Comparison of ENCODE assay signal across 10 cellular contexts in genomic region chr14:51880810-51881580, GRCh38. TPM values are rescaled to one million over a fixed set of nuclear protein-coding genes. Genes with fewer than 3 reads are reported as not detected.
DNase-seq lines count a peak whose midpoint lies in the region; ATAC-seq, FAIRE-seq and TF ChIP-seq lines count a peak whose summit lies in the region.
"Had no signal": no experiment of that assay in that cellular context is flagged by ENCODE, and none has a peak within 500 bp of the region (broad histone marks: within the 10 kb centered on the region; RNA-seq: fewer than 3 reads in every experiment).

No MANE protein-coding gene starts in this region.

- no peaks in the 10 kb centered on the region for H3K27me3 Mint-ChIP-seq in MCF 10A (ENCODE audit: insufficient read depth, unreplicated experiment)
- no peaks in the 10 kb centered on the region for H3K27me3 Mint-ChIP-seq in astrocyte (ENCODE audit: low read depth, unreplicated experiment)
- H3K27me3 Mint-ChIP-seq: activated naive CD4-positive, alpha-beta T cell treated with anti-CD3 and anti-CD28 coated beads, Interleukin-2, amount 10 ng/mL, durations not matched to agents 7 days and 5 days had no signal

- H3K9me3 Mint-ChIP-seq in MCF 10A (ENCODE audit: unreplicated experiment) (no peaks in the 10 kb centered on the region), astrocyte (ENCODE audit: unreplicated experiment) (no peaks in the 10 kb centered on the region)
- H3K9me3 Mint-ChIP-seq: activated naive CD4-positive, alpha-beta T cell treated with anti-CD3 and anti-CD28 coated beads, Interleukin-2, amount 10 ng/mL, durations not matched to agents 7 days and 5 days had no signal

- no peak for TF ChIP-seq CTCF in breast epithelium (IDR thresholded peaks at IDR 0.05)
- no peak for TF ChIP-seq CTCF in MCF 10A (IDR thresholded peaks at IDR 0.05; ENCODE audit: unreplicated experiment)
- no peak for TF ChIP-seq CTCF in astrocyte (IDR thresholded peaks at IDR 0.05; ENCODE audit: insufficient read depth, low read depth, low read length)
- no peak for TF ChIP-seq CTCF in testis (IDR thresholded peaks at IDR 0.05)

- 66 to 71% methylated on average over 7 of the region's 7 CpGs for WGBS in testis, 2 donors

- BruUV-seq in MCF 10A (replicated peaks; lab: Mats Ljungman, UMichigan), result no TSS peak

- peaks cover 2% of the 10 kb centered on the region for H3K79me2 ChIP-seq in astrocyte (ENCODE audit: insufficient read depth, low read length)

- FAIRE-seq in astrocyte (lab: Jason Lieb, UNC), result no peak

- H3K36me3 Mint-ChIP-seq in MCF 10A (ENCODE audit: insufficient read depth, unreplicated experiment), result no peaks in the 10 kb centered on the region
- H3K36me3 Mint-ChIP-seq in astrocyte (ENCODE audit: low read depth, unreplicated experiment), result no peaks in the 10 kb centered on the region

- H3K36me3 ChIP-seq in breast epithelium, result no peaks in the 10 kb centered on the region
- no peaks in the 10 kb centered on the region for H3K36me3 ChIP-seq in astrocyte (ENCODE audit: insufficient read depth, low read length)
- peaks cover 0 to 14% (median 2%) of the 10 kb centered on the region in 5 donors for H3K36me3 ChIP-seq in subcutaneous abdominal adipose tissue (ENCODE audit: control insufficient read depth in 5 of 5, insufficient read depth in 5 of 5, low read length in 5 of 5)
- no peaks in the 10 kb centered on the region for H3K36me3 ChIP-seq in testis (ENCODE audit: low read depth, missing control alignments)

- H3K9me3 ChIP-seq in breast epithelium (no peaks in the 10 kb centered on the region), astrocyte (ENCODE audit: insufficient read depth, low read depth, low read length) (no peaks in the 10 kb centered on the region), subcutaneous abdominal adipose tissue (ENCODE audit: control insufficient read depth in 5 of 5, low read length in 5 of 5) (no peaks in the 10 kb centered on the region), testis (no peaks in the 10 kb centered on the region)

- H2AFZ ChIP-seq in astrocyte (ENCODE audit: low read depth, low read length), result no peak overlapping the region

- H3K4me3 ChIP-seq in breast epithelium, result no peak overlapping the region
- no peak overlapping the region for H3K4me3 ChIP-seq in astrocyte (ENCODE audit: insufficient read depth, low read depth, low read length)
- peak overlapping the region in 1 of 5 donors; percentile 24 for H3K4me3 ChIP-seq in subcutaneous abdominal adipose tissue (ENCODE audit: low read depth in 1 of 5, low read length in 5 of 5)
- no peak overlapping the region for H3K4me3 ChIP-seq in testis

- H4K20me1 ChIP-seq in astrocyte (ENCODE audit: insufficient read depth, low read length), result no peaks in the 10 kb centered on the region

- intact Hi-C loops in breast epithelium (cut with DNase I; ENCODE audit: low total_unique reads), result no loop called here
- intact Hi-C loops in MCF 10A (cut with micrococcal nuclease), result no loop called here
- intact Hi-C loops in testis (cut with DNase I; ENCODE audit: low total_unique reads), result no loop called here

- no peaks in the 10 kb centered on the region for H3K27me3 ChIP-seq in breast epithelium
- no peaks in the 10 kb centered on the region for H3K27me3 ChIP-seq in astrocyte (ENCODE audit: insufficient read depth, low read length)
- no peaks in the 10 kb centered on the region for H3K27me3 ChIP-seq in subcutaneous abdominal adipose tissue (ENCODE audit: control insufficient read depth in 5 of 5, insufficient read depth in 4 of 5, low read length in 5 of 5)
- no peaks in the 10 kb centered on the region for H3K27me3 ChIP-seq in testis

- POLR2A ChIA-PET in MCF 10A (lab: Yijun Ruan, JAX), result no interaction called here

- H3K4me2 ChIP-seq in astrocyte (ENCODE audit: low read length), result no peak overlapping the region

- H3K9ac ChIP-seq in astrocyte (ENCODE audit: low read length), result no peak overlapping the region
- peak overlapping the region in 2 of 5 donors; percentile 35 to 61 for H3K9ac ChIP-seq in subcutaneous abdominal adipose tissue (ENCODE audit: low read length in 5 of 5)

- H3K27ac Mint-ChIP-seq in MCF 10A (ENCODE audit: low read depth, unreplicated experiment) (no peak overlapping the region), astrocyte (ENCODE audit: unreplicated experiment) (no peak overlapping the region)

- CTCF ChIA-PET in MCF 10A (lab: Yijun Ruan, JAX), result interaction anchor here (0.6 kb wide), 1 partner anchor 74 kb away, joined by 4 read pairs; no protein-coding TSS in a partner anchor

- H3K4me1 Mint-ChIP-seq in MCF 10A (ENCODE audit: insufficient read depth, unreplicated experiment) (no peaks in the 10 kb centered on the region), astrocyte (ENCODE audit: low read depth, unreplicated experiment) (peaks cover 13% of the 10 kb centered on the region)

- no peaks in the 10 kb centered on the region for H3K4me1 ChIP-seq in breast epithelium
- H3K4me1 ChIP-seq in astrocyte (ENCODE audit: insufficient read depth, low read length), result peaks cover 11% of the 10 kb centered on the region
- peaks cover 0 to 44% (median 30%) of the 10 kb centered on the region in 5 donors for H3K4me1 ChIP-seq in subcutaneous abdominal adipose tissue (ENCODE audit: control insufficient read depth in 5 of 5, insufficient read depth in 5 of 5, low read length in 5 of 5)
- no peaks in the 10 kb centered on the region for H3K4me1 ChIP-seq in testis

- ATAC-seq in HG02798 (IDR thresholded peaks at IDR 0.05; ENCODE audit: poor library complexity, unreplicated experiment), result peak; percentile 61

- H3K27ac ChIP-seq in breast epithelium, result peak overlapping the region; percentile 69 to 77
- no peak overlapping the region for H3K27ac ChIP-seq in astrocyte (ENCODE audit: low read depth, low read length)
- peak overlapping the region; percentile 33 for H3K27ac ChIP-seq in subcutaneous abdominal adipose tissue (ENCODE audit: low read depth, low read length)
- no peak overlapping the region for H3K27ac ChIP-seq in testis

- DNase-seq in breast epithelium (ENCODE audit: low spot score in 2 of 2), result no peak
- DNase-seq in MCF 10A (ENCODE audit: unreplicated experiment), result no peak
- peak; percentile 65 for DNase-seq in astrocyte (ENCODE audit: low read depth)
- no peak for DNase-seq in stimulated activated CD4-positive, alpha-beta T cell treated with anti-CD3 and anti-CD28 coated beads, Interleukin-2, amount 100 ng/mL, for 48 hours
- DNase-seq in epidermal melanocyte (ENCODE audit: insufficient read length, low spot score), result no peak
- DNase-seq in testis, result no peak
- DNase-seq: activated naive CD4-positive, alpha-beta T cell treated with anti-CD3 and anti-CD28 coated beads, Interleukin-2, amount 10 ng/mL, durations not matched to agents 7 days and 5 days; stimulated activated CD4-positive, alpha-beta T cell treated with anti-CD3 and anti-CD28 coated beads, Interleukin-15, amount 100 ng/mL, for 24 hours had no signal

- H3K4me3 Mint-ChIP-seq in MCF 10A (ENCODE audit: unreplicated experiment) (no peak overlapping the region), astrocyte (ENCODE audit: unreplicated experiment) (no peak overlapping the region)
- H3K4me3 Mint-ChIP-seq: activated naive CD4-positive, alpha-beta T cell treated with anti-CD3 and anti-CD28 coated beads, Interleukin-2, amount 10 ng/mL, durations not matched to agents 7 days and 5 days had no signal

- no peak for TF ChIP-seq POLR2A in breast epithelium (IDR thresholded peaks at IDR 0.05)
- TF ChIP-seq POLR2A in testis (IDR thresholded peaks at IDR 0.05), result no peak

RNA-seq across cellular contexts. Expression of gene GNG2, which starts 20.6 kb away (rescaled TPM):
- 100 to 1,000 TPM in 1 of 3 donors, 10 to 100 TPM in 2; 12.1 to 106 (median 15.1) TPM for total RNA-seq in breast epithelium
- 0.28 and 0.64 TPM in 2 replicates for total RNA-seq in MCF 10A (2022)
- 7.3 and 8.1 TPM in 2 replicates for total RNA-seq in astrocyte
- 100 to 1,000 TPM; 248 to 312 TPM for total RNA-seq in testis
- polyA plus RNA-seq in testis (ENCODE audit: insufficient read depth, low read depth, low replicate concordance), result 250 TPM

Comparison
In these comparisons a context has a peak if more than half of its experiments do, and no peak if none do; other contexts are left out.
1. H3K27ac ChIP-seq: peak in breast epithelium (2 of 2) and subcutaneous abdominal adipose tissue (single experiment); none in astrocyte (single experiment) and testis (0 of 2).